28 cellular contexts compared by ENCODE assay signal in the genomic region with DNA sequence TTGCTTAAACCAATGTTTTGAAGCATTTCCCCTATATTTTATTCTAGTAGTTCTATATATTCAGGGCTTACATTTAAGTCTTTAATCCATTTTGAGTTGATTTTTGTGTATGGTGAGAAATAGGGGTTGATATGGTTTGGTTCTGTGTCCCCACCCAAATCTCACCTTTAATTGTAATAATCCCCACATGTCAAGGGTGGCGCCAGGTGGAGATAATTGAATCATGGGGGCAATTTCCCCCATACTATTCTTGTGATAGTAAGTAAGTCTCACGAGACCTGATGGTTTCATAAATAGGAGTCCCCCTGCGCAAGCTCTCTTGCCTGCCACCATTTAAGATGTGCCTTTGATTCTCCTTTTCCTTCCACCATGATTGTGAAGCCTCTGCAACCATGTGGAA.
"Had no signal": no experiment of that assay in that cellular context is flagged by ENCODE, and none has a peak within 500 bp of the region (broad histone marks: within the 10 kb centered on the region; RNA-seq: fewer than 3 reads in every experiment).

No MANE protein-coding gene starts in this region.

- H3K27ac Mint-ChIP-seq: dendritic cell treated with granulocyte-macrophage colony-stimulating factor and Interleukin-4, amounts not matched to agents 40 ng/mL and 50 ng/mL, for 4 days; effector memory CD8-positive, alpha-beta T cell had no signal

- H3K9me3 ChIP-seq: colonic mucosa had no signal

- H2AFZ ChIP-seq: hepatocyte had no signal

- H3K4me3 Mint-ChIP-seq: dendritic cell treated with granulocyte-macrophage colony-stimulating factor and Interleukin-4, amounts not matched to agents 40 ng/mL and 50 ng/mL, for 4 days; effector memory CD8-positive, alpha-beta T cell had no signal

- H3K4me3 ChIP-seq: colonic mucosa, coronary artery, dorsolateral prefrontal cortex, esophagus muscularis mucosa, esophagus squamous epithelium, gastrocnemius medialis, gastroesophageal sphincter, heart left ventricle, heart right ventricle, hepatocyte had no signal

- H3K36me3 ChIP-seq: colonic mucosa, esophagus muscularis mucosa, esophagus squamous epithelium, gastrocnemius medialis, gastroesophageal sphincter, heart left ventricle, heart right ventricle had no signal

- H3K27me3 ChIP-seq: colonic mucosa, dorsolateral prefrontal cortex, gastrocnemius medialis had no signal

- DNase-seq: colonic mucosa; cortex of kidney; dermis blood vessel endothelial cell; dorsolateral prefrontal cortex; effector CD4-positive, alpha-beta T cell; effector CD8-positive, alpha-beta T cell; effector memory CD4-positive, alpha-beta T cell; effector memory CD8-positive, alpha-beta T cell; erythroblast; esophagus squamous epithelium; foreskin fibroblast; foreskin keratinocyte; foreskin melanocyte; gastrocnemius medialis; glutamatergic neuron; heart left ventricle; heart right ventricle had no signal

- H3K27ac ChIP-seq: colonic mucosa, coronary artery, dorsolateral prefrontal cortex, epithelial cell of prostate, esophagus muscularis mucosa, esophagus squamous epithelium, foreskin keratinocyte, gastrocnemius medialis, gastroesophageal sphincter, heart left ventricle, heart right ventricle, hepatocyte had no signal

- H3K79me2 ChIP-seq: hepatocyte had no signal

- ATAC-seq: effector memory CD8-positive, alpha-beta T cell; esophagus mucosa; foreskin keratinocyte; gastrocnemius medialis; gastroesophageal sphincter; heart left ventricle; heart right ventricle had no signal

- H3K4me2 ChIP-seq: hepatocyte had no signal

- H3K4me1 ChIP-seq: colonic mucosa, esophagus muscularis mucosa, esophagus squamous epithelium, foreskin keratinocyte, gastrocnemius medialis, gastroesophageal sphincter, heart left ventricle, heart right ventricle had no signal

- FAIRE-seq: colon, endometrium, endothelial cell of umbilical vein, frontal cortex had no signal
